1 cellular context compared by ENCODE assay signal in the genomic region with DNA sequence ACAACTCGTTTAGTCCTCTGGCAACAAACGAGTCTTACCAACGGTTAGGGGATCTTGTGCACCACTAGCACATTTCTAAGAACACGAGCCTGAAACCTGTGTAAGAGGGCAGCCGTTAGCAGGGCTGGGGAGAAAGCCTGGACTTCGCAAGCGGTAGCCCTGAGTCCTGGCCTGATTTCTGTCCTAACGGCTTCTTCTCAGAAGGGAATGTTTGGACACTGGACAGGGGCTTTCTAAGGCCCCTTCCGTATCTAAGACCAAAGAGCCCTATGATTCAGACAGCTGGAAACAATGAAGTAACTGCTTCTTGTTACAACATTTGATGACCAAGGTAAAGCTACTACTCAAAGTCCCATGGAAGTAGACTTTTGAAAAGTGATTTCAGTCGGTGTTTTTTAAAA.
TF ChIP-seq lines count a peak whose summit lies in the region.

No MANE protein-coding gene starts in this region.

TF ChIP-seq in GM23338, 12 proteins besides CTCF, POLR2A, EP300 and RAD21:
- TF ChIP-seq, protein P1, sequence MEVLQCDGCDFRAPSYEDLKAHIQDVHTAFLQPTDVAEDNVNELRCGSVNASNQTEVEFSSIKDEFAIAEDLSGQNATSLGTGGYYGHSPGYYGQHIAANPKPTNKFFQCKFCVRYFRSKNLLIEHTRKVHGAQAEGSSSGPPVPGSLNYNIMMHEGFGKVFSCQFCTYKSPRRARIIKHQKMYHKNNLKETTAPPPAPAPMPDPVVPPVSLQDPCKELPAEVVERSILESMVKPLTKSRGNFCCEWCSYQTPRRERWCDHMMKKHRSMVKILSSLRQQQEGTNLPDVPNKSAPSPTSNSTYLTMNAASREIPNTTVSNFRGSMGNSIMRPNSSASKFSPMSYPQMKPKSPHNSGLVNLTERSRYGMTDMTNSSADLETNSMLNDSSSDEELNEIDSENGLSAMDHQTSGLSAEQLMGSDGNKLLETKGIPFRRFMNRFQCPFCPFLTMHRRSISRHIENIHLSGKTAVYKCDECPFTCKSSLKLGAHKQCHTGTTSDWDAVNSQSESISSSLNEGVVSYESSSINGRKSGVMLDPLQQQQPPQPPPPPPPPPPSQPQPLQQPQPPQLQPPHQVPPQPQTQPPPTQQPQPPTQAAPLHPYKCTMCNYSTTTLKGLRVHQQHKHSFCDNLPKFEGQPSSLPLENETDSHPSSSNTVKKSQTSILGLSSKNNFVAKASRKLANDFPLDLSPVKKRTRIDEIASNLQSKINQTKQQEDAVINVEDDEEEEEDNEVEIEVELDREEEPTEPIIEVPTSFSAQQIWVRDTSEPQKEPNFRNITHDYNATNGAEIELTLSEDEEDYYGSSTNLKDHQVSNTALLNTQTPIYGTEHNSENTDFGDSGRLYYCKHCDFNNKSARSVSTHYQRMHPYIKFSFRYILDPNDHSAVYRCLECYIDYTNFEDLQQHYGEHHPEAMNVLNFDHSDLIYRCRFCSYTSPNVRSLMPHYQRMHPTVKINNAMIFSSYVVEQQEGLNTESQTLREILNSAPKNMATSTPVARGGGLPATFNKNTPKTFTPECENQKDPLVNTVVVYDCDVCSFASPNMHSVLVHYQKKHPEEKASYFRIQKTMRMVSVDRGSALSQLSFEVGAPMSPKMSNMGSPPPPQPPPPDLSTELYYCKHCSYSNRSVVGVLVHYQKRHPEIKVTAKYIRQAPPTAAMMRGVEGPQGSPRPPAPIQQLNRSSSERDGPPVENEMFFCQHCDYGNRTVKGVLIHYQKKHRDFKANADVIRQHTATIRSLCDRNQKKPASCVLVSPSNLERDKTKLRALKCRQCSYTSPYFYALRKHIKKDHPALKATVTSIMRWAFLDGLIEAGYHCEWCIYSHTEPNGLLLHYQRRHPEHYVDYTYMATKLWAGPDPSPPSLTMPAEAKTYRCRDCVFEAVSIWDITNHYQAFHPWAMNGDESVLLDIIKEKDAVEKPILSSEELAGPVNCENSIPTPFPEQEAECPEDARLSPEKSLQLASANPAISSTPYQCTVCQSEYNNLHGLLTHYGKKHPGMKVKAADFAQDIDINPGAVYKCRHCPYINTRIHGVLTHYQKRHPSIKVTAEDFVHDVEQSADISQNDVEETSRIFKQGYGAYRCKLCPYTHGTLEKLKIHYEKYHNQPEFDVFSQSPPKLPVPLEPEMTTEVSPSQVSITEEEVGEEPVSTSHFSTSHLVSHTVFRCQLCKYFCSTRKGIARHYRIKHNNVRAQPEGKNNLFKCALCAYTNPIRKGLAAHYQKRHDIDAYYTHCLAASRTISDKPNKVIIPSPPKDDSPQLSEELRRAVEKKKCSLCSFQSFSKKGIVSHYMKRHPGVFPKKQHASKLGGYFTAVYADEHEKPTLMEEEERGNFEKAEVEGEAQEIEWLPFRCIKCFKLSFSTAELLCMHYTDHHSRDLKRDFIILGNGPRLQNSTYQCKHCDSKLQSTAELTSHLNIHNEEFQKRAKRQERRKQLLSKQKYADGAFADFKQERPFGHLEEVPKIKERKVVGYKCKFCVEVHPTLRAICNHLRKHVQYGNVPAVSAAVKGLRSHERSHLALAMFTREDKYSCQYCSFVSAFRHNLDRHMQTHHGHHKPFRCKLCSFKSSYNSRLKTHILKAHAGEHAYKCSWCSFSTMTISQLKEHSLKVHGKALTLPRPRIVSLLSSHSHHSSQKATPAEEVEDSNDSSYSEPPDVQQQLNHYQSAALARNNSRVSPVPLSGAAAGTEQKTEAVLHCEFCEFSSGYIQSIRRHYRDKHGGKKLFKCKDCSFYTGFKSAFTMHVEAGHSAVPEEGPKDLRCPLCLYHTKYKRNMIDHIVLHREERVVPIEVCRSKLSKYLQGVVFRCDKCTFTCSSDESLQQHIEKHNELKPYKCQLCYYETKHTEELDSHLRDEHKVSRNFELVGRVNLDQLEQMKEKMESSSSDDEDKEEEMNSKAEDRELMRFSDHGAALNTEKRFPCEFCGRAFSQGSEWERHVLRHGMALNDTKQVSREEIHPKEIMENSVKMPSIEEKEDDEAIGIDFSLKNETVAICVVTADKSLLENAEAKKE (CRISPR knock-in tag; IDR thresholded peaks at IDR 0.05): no peak
- TF ChIP-seq EZH2phosphoT487 (IDR thresholded peaks at IDR 0.05; ENCODE audit: unreplicated experiment) (no peak), JUNB (IDR thresholded peaks at IDR 0.05; ENCODE audit: unreplicated experiment) (no peak), CREB1 (CRISPR knock-in tag; IDR thresholded peaks at IDR 0.05; ENCODE audit: low read depth) (no peak), EZH2 (IDR thresholded peaks at IDR 0.05; ENCODE audit: low read depth, unreplicated experiment) (no peak), ZNF114 (CRISPR knock-in tag; IDR thresholded peaks at IDR 0.05) (no peak), ZNF331 (CRISPR knock-in tag; IDR thresholded peaks at IDR 0.05; ENCODE audit: low read depth) (no peak), POLR2AphosphoS5 (IDR thresholded peaks at IDR 0.05; ENCODE audit: low read depth) (no peak), NANOG (IDR thresholded peaks at IDR 0.05; ENCODE audit: borderline replicate concordance) (no peak), ETS1 (IDR thresholded peaks at IDR 0.05) (no peak)
- TF ChIP-seq, protein P2, sequence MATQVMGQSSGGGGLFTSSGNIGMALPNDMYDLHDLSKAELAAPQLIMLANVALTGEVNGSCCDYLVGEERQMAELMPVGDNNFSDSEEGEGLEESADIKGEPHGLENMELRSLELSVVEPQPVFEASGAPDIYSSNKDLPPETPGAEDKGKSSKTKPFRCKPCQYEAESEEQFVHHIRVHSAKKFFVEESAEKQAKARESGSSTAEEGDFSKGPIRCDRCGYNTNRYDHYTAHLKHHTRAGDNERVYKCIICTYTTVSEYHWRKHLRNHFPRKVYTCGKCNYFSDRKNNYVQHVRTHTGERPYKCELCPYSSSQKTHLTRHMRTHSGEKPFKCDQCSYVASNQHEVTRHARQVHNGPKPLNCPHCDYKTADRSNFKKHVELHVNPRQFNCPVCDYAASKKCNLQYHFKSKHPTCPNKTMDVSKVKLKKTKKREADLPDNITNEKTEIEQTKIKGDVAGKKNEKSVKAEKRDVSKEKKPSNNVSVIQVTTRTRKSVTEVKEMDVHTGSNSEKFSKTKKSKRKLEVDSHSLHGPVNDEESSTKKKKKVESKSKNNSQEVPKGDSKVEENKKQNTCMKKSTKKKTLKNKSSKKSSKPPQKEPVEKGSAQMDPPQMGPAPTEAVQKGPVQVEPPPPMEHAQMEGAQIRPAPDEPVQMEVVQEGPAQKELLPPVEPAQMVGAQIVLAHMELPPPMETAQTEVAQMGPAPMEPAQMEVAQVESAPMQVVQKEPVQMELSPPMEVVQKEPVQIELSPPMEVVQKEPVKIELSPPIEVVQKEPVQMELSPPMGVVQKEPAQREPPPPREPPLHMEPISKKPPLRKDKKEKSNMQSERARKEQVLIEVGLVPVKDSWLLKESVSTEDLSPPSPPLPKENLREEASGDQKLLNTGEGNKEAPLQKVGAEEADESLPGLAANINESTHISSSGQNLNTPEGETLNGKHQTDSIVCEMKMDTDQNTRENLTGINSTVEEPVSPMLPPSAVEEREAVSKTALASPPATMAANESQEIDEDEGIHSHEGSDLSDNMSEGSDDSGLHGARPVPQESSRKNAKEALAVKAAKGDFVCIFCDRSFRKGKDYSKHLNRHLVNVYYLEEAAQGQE (IDR thresholded peaks at IDR 0.05; ENCODE audit: unreplicated experiment): no peak
TF ChIP-seq in GM23338: peak in this region for 0.
